Comparison of ENCODE assay signal across 2 cellular contexts in genomic region chr22:17024380-17024779, GRCh38. TPM values are rescaled to one million over a fixed set of nuclear protein-coding genes. Genes with fewer than 3 reads are reported as not detected.
"Had no signal": no experiment of that assay in that cellular context is flagged by ENCODE, and none has a peak within 500 bp of the region (broad histone marks: within the 10 kb centered on the region; RNA-seq: fewer than 3 reads in every experiment).

No MANE protein-coding gene starts in this region.

RNA-seq across cellular contexts. Expression of gene GAB4, which starts 16.4 kb away (rescaled TPM):
- total RNA-seq: H9, HepG2 had no signal
